In the genomic region with DNA sequence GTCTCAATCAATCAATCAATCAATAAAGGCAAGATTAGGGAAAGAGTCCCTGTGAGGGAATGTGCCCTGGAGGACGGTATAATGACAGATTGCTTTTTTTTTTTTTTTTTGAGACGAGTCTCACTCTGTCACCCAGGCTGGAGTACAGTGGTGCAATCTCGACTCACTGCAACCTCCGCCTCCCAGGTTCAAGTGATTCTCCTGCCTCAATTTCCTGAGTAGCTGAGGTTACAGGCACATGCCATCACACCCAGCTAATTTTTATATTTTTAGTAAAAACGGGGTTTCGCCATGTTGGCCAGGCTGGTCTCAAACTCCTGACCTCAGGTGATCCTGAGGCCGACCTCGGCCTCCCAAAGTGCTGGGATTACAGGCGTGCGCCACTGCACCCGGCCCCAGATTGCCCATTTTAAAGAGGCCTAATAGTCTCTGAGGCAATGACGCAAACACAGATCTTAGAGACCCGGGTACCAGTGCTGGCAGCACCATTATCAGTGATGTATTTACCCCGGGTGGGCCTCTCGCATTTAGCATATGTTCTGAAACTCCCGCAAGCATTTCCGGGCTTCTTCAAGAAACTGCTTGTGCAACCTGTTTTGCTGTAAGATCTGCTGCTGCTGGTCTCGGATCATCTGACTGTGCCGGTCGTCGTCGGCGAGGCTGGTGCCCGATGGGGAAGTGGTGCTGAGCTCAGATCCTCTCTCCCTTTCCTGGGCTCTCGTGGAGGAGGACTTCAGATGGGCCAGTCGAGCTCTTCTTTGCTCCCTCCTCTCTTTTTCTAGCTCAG, we compare ENCODE assay signal across 9 cellular contexts. TPM values are rescaled to one million over a fixed set of nuclear protein-coding genes. Genes with fewer than 3 reads are reported as not detected.
A peak's percentile ranks its signal among the peaks of the same experiment; 100 is the strongest.
DNase-seq lines count a peak whose midpoint lies in the region; ATAC-seq and TF ChIP-seq lines count a peak whose summit lies in the region.
"Had no signal": no experiment of that assay in that cellular context is flagged by ENCODE, and none has a peak within 500 bp of the region (broad histone marks: within the 10 kb centered on the region; RNA-seq: fewer than 3 reads in every experiment).

No MANE protein-coding gene starts in this region.

- ATAC-seq in memory B cell (ENCODE audit: low read depth) (peak; percentile 58), upper lobe of right lung (peak; percentile 85), HG02884 (IDR thresholded peaks at IDR 0.05; ENCODE audit: unreplicated experiment) (no peak)

- no peaks in the 10 kb centered on the region for H3K27me3 Mint-ChIP-seq in memory B cell

- DNase-seq in activated gamma-delta T cell treated with Interleukin-2 at 50 U/mL for 16 hours = peak; percentile 46
- no peak for DNase-seq in activated gamma-delta T cell (lab: John Stamatoyannopoulos, UW)
- peak; percentile 46 for DNase-seq in activated naive CD4-positive, alpha-beta T cell treated with anti-CD3 and anti-CD28 coated beads, Interleukin-2, amount 50 U/mL, for 16 hours
- DNase-seq in memory B cell (ENCODE audit: low spot score in 2 of 2) = peak; percentile 46 to 66
- DNase-seq in upper lobe of right lung = peak; percentile 87
- no peak for DNase-seq in AG08395 (ENCODE audit: low spot score)
- DNase-seq in COLO668 (lab: John Stamatoyannopoulos, UW; ENCODE audit: unreplicated experiment) = no peak

- H3K27me3 ChIP-seq in upper lobe of right lung = no peaks in the 10 kb centered on the region

- no peaks in the 10 kb centered on the region for H3K36me3 ChIP-seq in upper lobe of right lung

- H3K9me3 Mint-ChIP-seq in memory B cell = no peaks in the 10 kb centered on the region

- TF ChIP-seq CTCF in upper lobe of right lung (IDR thresholded peaks at IDR 0.05) = no peak

- no peak overlapping the region for H3K4me3 ChIP-seq in upper lobe of right lung

- H3K27ac ChIP-seq in upper lobe of right lung = peak overlapping the region; percentile 66
- H3K27ac ChIP-seq: 22Rv1 had no signal

- peaks cover 9% of the 10 kb centered on the region for H3K36me3 Mint-ChIP-seq in memory B cell

- H3K27ac Mint-ChIP-seq in memory B cell = peak overlapping the region; percentile 97

- H3K4me1 ChIP-seq in upper lobe of right lung = peaks cover 43% of the 10 kb centered on the region

- H3K9me3 ChIP-seq in upper lobe of right lung = no peaks in the 10 kb centered on the region

- H3K4me3 Mint-ChIP-seq in memory B cell = peak overlapping the region; percentile 90

- H3K4me1 Mint-ChIP-seq in memory B cell = peaks cover 42% of the 10 kb centered on the region

- intact Hi-C loops in upper lobe of right lung (cut with DNase I) = no loop called here

RNA-seq across cellular contexts. Expression of gene CEP295NL, which starts 12.7 kb away (rescaled TPM):
- 4.2 TPM for total RNA-seq in upper lobe of right lung

RNA-seq across cellular contexts. Expression of gene TIMP2, which starts 34.9 kb away (rescaled TPM):
- 318 TPM for total RNA-seq in upper lobe of right lung

RNA-seq across cellular contexts. Expression of gene USP36, which starts 49.7 kb away (rescaled TPM):
- 69.6 TPM for total RNA-seq in upper lobe of right lung

Comparison
In these comparisons a context has a peak if more than half of its experiments do, and no peak if none do; other contexts are left out.
1. DNase-seq: peak in activated gamma-delta T cell treated with Interleukin-2 at 50 U/mL for 16 hours (single experiment), activated naive CD4-positive, alpha-beta T cell treated with anti-CD3 and anti-CD28 coated beads, Interleukin-2, amount 50 U/mL, for 16 hours (single experiment), memory B cell (2 of 2) and upper lobe of right lung (single experiment); none in activated gamma-delta T cell (single experiment), AG08395 (single experiment) and COLO668 (single experiment).